15 cellular contexts compared by ENCODE assay signal in genomic region chr10:5090551-5090950, GRCh38. TPM values are rescaled to one million over a fixed set of nuclear protein-coding genes. Genes with fewer than 3 reads are reported as not detected.
DNase-seq lines count a peak whose midpoint lies in the region; TF ChIP-seq lines count a peak whose summit lies in the region.
"Had no signal": no experiment of that assay in that cellular context is flagged by ENCODE, and none has a peak within 500 bp of the region (broad histone marks: within the 10 kb centered on the region; RNA-seq: fewer than 3 reads in every experiment).

No MANE protein-coding gene starts in this region.

- no peaks in the 10 kb centered on the region for H3K27me3 ChIP-seq in breast epithelium
- H3K27me3 ChIP-seq: BLaER1 treated with 17β-estradiol and CSF1 and Interleukin-3, amounts not matched to agents 10 nM and 100 nM; MG63 had no signal

- intact Hi-C loops in MCF 10A (cut with micrococcal nuclease) (loop anchor here (1.0 kb wide), 1 partner anchor 241 kb away; no protein-coding TSS in a partner anchor), breast epithelium (cut with DNase I; ENCODE audit: low total_unique reads) (no loop called here)

- H3K4me3 Mint-ChIP-seq in MCF 10A (ENCODE audit: unreplicated experiment), result no peak overlapping the region

- H3K4me1 ChIP-seq in breast epithelium, result no peaks in the 10 kb centered on the region

- POLR2A ChIA-PET in MCF 10A (lab: Yijun Ruan, JAX), result interaction anchor here (0.7 to 1.6 kb wide), 5 partner anchors 19 to 458 kb away, joined by 3 to 7 read pairs (median 4); no protein-coding TSS in a partner anchor

- no peak overlapping the region for H3K4me3 ChIP-seq in breast epithelium
- no peak overlapping the region for H3K4me3 ChIP-seq in cardiac fibroblast (replicated peaks in 1 of 2; ENCODE audit: low read depth in 2 of 2, low read length in 2 of 2)
- H3K4me3 ChIP-seq: BLaER1 treated with 17β-estradiol and CSF1 and Interleukin-3, amounts not matched to agents 10 nM and 100 nM; MG63 had no signal

- BruUV-seq in MCF 10A (replicated peaks; lab: Mats Ljungman, UMichigan), result no TSS peak

- no peak overlapping the region for H3K27ac ChIP-seq in breast epithelium
- H3K27ac ChIP-seq: BLaER1 treated with 17β-estradiol and CSF1 and Interleukin-3, amounts not matched to agents 10 nM and 100 nM; KMS-11 had no signal

- no peak for TF ChIP-seq CTCF in MCF 10A (IDR thresholded peaks at IDR 0.05; ENCODE audit: unreplicated experiment)
- no peak for TF ChIP-seq CTCF in breast epithelium (IDR thresholded peaks at IDR 0.05)
- TF ChIP-seq CTCF in cardiac fibroblast (IDR thresholded peaks at IDR 0.05; ENCODE audit: low read depth, low read length), result no peak

- no peaks in the 10 kb centered on the region for H3K36me3 ChIP-seq in breast epithelium
- H3K36me3 ChIP-seq: BLaER1 treated with 17β-estradiol and CSF1 and Interleukin-3, amounts not matched to agents 10 nM and 100 nM; MG63 had no signal

- DNase-seq in MCF 10A (ENCODE audit: unreplicated experiment), result peak; percentile 47
- no peak for DNase-seq in breast epithelium (ENCODE audit: low spot score in 2 of 2)
- DNase-seq in cardiac fibroblast (ENCODE audit: low read depth in 2 of 2), result peak; percentile 41 to 55
- DNase-seq in lung microvascular endothelial cell (ENCODE audit: low read depth in 2 of 2), result peak; percentile 3 to 61
- no peak for DNase-seq in activated CD4-positive, alpha-beta T cell treated with anti-CD3 and anti-CD28 coated beads, Interleukin-2, amount 50 U/mL, for 4 hours
- no peak for DNase-seq in activated CD8-positive, alpha-beta memory T cell treated with anti-CD3 and anti-CD28 coated beads, Interleukin-2, amount 50 U/mL, for 4 hours
- DNase-seq in NCI-H187 treated with DMSO at 0.1 percent for 48 hours (lab: John Stamatoyannopoulos, UW), result no peak
- no peak for DNase-seq in activated effector memory CD4-positive, alpha-beta T cell treated with Interleukin-2 at 50 U/mL for 16 hours
- DNase-seq: GF-D8, GOT3, MG63, NCI-H1930, NCI-H446 had no signal

- peaks cover 19% of the 10 kb centered on the region for H3K4me1 Mint-ChIP-seq in MCF 10A (ENCODE audit: insufficient read depth, unreplicated experiment)

- peaks cover 0 to 6% of the 10 kb centered on the region in 2 donors for H3K9me3 ChIP-seq in breast epithelium
- H3K9me3 ChIP-seq: MG63 had no signal

- no peak for TF ChIP-seq POLR2A in breast epithelium (IDR thresholded peaks at IDR 0.05)

- H3K9me3 Mint-ChIP-seq in MCF 10A (ENCODE audit: unreplicated experiment), result peaks cover 13% of the 10 kb centered on the region

- no peaks in the 10 kb centered on the region for H3K27me3 Mint-ChIP-seq in MCF 10A (ENCODE audit: insufficient read depth, unreplicated experiment)

- CTCF ChIA-PET in MCF 10A (lab: Yijun Ruan, JAX), result interaction anchor here (0.6 to 1.5 kb wide), 11 partner anchors 18 to 528 kb away, joined by 3 to 5 read pairs (median 3); no protein-coding TSS in a partner anchor

- no peaks in the 10 kb centered on the region for H3K36me3 Mint-ChIP-seq in MCF 10A (ENCODE audit: insufficient read depth, unreplicated experiment)

- peak overlapping the region; percentile 39 for H3K27ac Mint-ChIP-seq in MCF 10A (ENCODE audit: low read depth, unreplicated experiment)

RNA-seq across cellular contexts. Expression of gene AKR1C3, which starts 3.7 kb away (rescaled TPM):
- total RNA-seq in MCF 10A (2022) (22.0 and 22.9 TPM in 2 replicates), breast epithelium (100 to 1,000 TPM in 1 of 3 donors, 10 to 100 TPM in 2; 37.6 to 110 (median 70.8) TPM), lung microvascular endothelial cell (108 and 111 TPM in 2 replicates)

Comparison
In these comparisons a context has a peak if more than half of its experiments do, and no peak if none do; other contexts are left out.
1. DNase-seq: peak in MCF 10A (single experiment), cardiac fibroblast (2 of 2) and lung microvascular endothelial cell (2 of 2); none in breast epithelium (0 of 2), activated CD4-positive, alpha-beta T cell treated with anti-CD3 and anti-CD28 coated beads, Interleukin-2, amount 50 U/mL, for 4 hours (0 of 2), activated CD8-positive, alpha-beta memory T cell treated with anti-CD3 and anti-CD28 coated beads, Interleukin-2, amount 50 U/mL, for 4 hours (single experiment), NCI-H187 treated with DMSO at 0.1 percent for 48 hours (single experiment) and activated effector memory CD4-positive, alpha-beta T cell treated with Interleukin-2 at 50 U/mL for 16 hours (single experiment).